ENCODE assay signal across 8 cellular contexts in genomic region chr12:57458665-57459054, GRCh38. TPM values are rescaled to one million over a fixed set of nuclear protein-coding genes. Genes with fewer than 3 reads are reported as not detected.
DNase-seq lines count a peak whose midpoint lies in the region; ATAC-seq and TF ChIP-seq lines count a peak whose summit lies in the region.

No MANE protein-coding gene starts in this region.

- H3K27me3 ChIP-seq in adrenal gland (no peaks in the 10 kb centered on the region), left lung (peaks cover 3 to 51% of the 10 kb centered on the region in 2 donors), thoracic aorta (replicated peaks; ENCODE audit: insufficient read depth) (no peaks in the 10 kb centered on the region)

- CTCF ChIA-PET in activated CD8-positive, alpha-beta memory T cell treated with anti-CD3 and anti-CD28 coated beads, Interleukin-2, amount 10 ng/mL, durations not matched to agents 7 days and 5 days (lab: Charles Lee), result interaction anchor here (0.6 to 15.0 kb wide), 58 partner anchors 8 to 365 kb away, joined by 3 to 193 read pairs (median 5); partner anchors contain the start of genes ARHGAP9, B4GALNT1, DCTN2 and DDIT3

- H3K36me3 ChIP-seq in adrenal gland (replicated peaks in 1 of 2) (no peaks in the 10 kb centered on the region), left lung (no peaks in the 10 kb centered on the region), thoracic aorta (no peaks in the 10 kb centered on the region)

- H3K9me3 ChIP-seq in adrenal gland (replicated peaks in 1 of 3) (no peaks in the 10 kb centered on the region), left lung (no peaks in the 10 kb centered on the region), thoracic aorta (no peaks in the 10 kb centered on the region)

- H3K36me3 Mint-ChIP-seq in activated CD8-positive, alpha-beta memory T cell treated with anti-CD3 and anti-CD28 coated beads, Interleukin-2, amount 10 ng/mL, durations not matched to agents 7 days and 5 days, result no peaks in the 10 kb centered on the region

- H3K4me3 Mint-ChIP-seq in activated CD8-positive, alpha-beta memory T cell treated with anti-CD3 and anti-CD28 coated beads, Interleukin-2, amount 10 ng/mL, durations not matched to agents 7 days and 5 days, result peak overlapping the region; percentile 94

- ATAC-seq in activated CD8-positive, alpha-beta memory T cell treated with anti-CD3 and anti-CD28 coated beads, Interleukin-2, amount 10 ng/mL, durations not matched to agents 7 days and 5 days, result no peak
- no peak for ATAC-seq in left lung
- ATAC-seq in thoracic aorta (ENCODE audit: insufficient number of reproducible peaks, low FRiP score, low read depth), result no peak
- ATAC-seq in GM19023 (IDR thresholded peaks at IDR 0.05; ENCODE audit: unreplicated experiment), result no peak
- ATAC-seq in HG03039 (IDR thresholded peaks at IDR 0.05; ENCODE audit: unreplicated experiment), result no peak

- TF ChIP-seq POLR2A in adrenal gland (IDR thresholded peaks at IDR 0.05), result no peak

- H3K4me3 ChIP-seq in adrenal gland, result peak overlapping the region in 2 of 4 donors; percentile 55 to 90
- H3K4me3 ChIP-seq in left lung, result peak overlapping the region; percentile 68 to 69
- H3K4me3 ChIP-seq in thoracic aorta, result peak overlapping the region; percentile 71

- TF ChIP-seq CTCF in adrenal gland (IDR thresholded peaks at IDR 0.05) (no peak), left lung (IDR thresholded peaks at IDR 0.05) (no peak), thoracic aorta (IDR thresholded peaks at IDR 0.05) (no peak)

- WGBS in adrenal gland, 4 donors, result 22 to 33% (median 25%) methylated on average over 3 of the region's 3 CpGs

- H3K27ac ChIP-seq in adrenal gland (peak overlapping the region; percentile 31 to 84 (median 51)), left lung (peak overlapping the region; percentile 73 to 87), thoracic aorta (peak overlapping the region; percentile 43 to 64)

- DNase-seq in activated CD8-positive, alpha-beta memory T cell treated with anti-CD3 and anti-CD28 coated beads, Interleukin-2, amount 10 ng/mL, durations not matched to agents 7 days and 5 days, result no peak
- DNase-seq in activated CD8-positive, alpha-beta memory T cell treated with anti-CD3 and anti-CD28 coated beads, Interleukin-2, amount 50 U/mL, for 48 hours, result no peak
- DNase-seq in adrenal gland, result no peak
- no peak for DNase-seq in left lung
- DNase-seq in thoracic aorta (ENCODE audit: low spot score), result no peak
- DNase-seq in COLO668 (lab: John Stamatoyannopoulos, UW; ENCODE audit: unreplicated experiment), result no peak

- peak overlapping the region; percentile 94 for H3K27ac Mint-ChIP-seq in activated CD8-positive, alpha-beta memory T cell treated with anti-CD3 and anti-CD28 coated beads, Interleukin-2, amount 10 ng/mL, durations not matched to agents 7 days and 5 days

- peaks cover 18% of the 10 kb centered on the region for H3K27me3 Mint-ChIP-seq in activated CD8-positive, alpha-beta memory T cell treated with anti-CD3 and anti-CD28 coated beads, Interleukin-2, amount 10 ng/mL, durations not matched to agents 7 days and 5 days

- H3K9me3 Mint-ChIP-seq in activated CD8-positive, alpha-beta memory T cell treated with anti-CD3 and anti-CD28 coated beads, Interleukin-2, amount 10 ng/mL, durations not matched to agents 7 days and 5 days (ENCODE audit: low read depth), result no peaks in the 10 kb centered on the region

- H3K4me1 Mint-ChIP-seq in activated CD8-positive, alpha-beta memory T cell treated with anti-CD3 and anti-CD28 coated beads, Interleukin-2, amount 10 ng/mL, durations not matched to agents 7 days and 5 days, result peaks cover 45% of the 10 kb centered on the region

- intact Hi-C loops in adrenal gland (cut with DNase I) (no loop called here), left lung (cut with DNase I) (loop anchor here in 1 of 2 donors (10.0 kb wide), 1 partner anchor 194 kb away; no protein-coding TSS in a partner anchor)

- peaks cover 16 to 29% of the 10 kb centered on the region in 2 donors for H3K4me1 ChIP-seq in adrenal gland (replicated peaks in 1 of 2)
- H3K4me1 ChIP-seq in left lung, result peaks cover 6 to 45% of the 10 kb centered on the region in 2 donors
- H3K4me1 ChIP-seq in thoracic aorta (ENCODE audit: control insufficient read depth in 1 of 2, low read depth in 2 of 2), result peaks cover 12 to 18% of the 10 kb centered on the region in 2 donors

RNA-seq across cellular contexts. Expression of gene GLI1, which starts 0.9 kb away (rescaled TPM):
- total RNA-seq in activated CD8-positive, alpha-beta memory T cell treated with anti-CD3 and anti-CD28 coated beads, Interleukin-2, amount 10 ng/mL, durations not matched to agents 7 days and 5 days, result under 1 TPM; 0.52 to 0.53 TPM
- total RNA-seq in adrenal gland (1 to 10 TPM in 4 of 8 donors, under 1 TPM in 4; 0.30 to 2.8 (median 0.92) TPM), left lung (1 to 10 TPM; 1.9 to 7.2 TPM), thoracic aorta (10 to 100 TPM in 1 of 2 donors, 1 to 10 TPM in 1; 1.7 to 13.0 TPM)
- polyA plus RNA-seq in adrenal gland, result 1 to 10 TPM in 2 of 3 donors, under 1 TPM in 1; 0.44 to 7.2 (median 4.4) TPM

RNA-seq across cellular contexts. Expression of gene INHBE, which starts 3.6 kb away (rescaled TPM):
- under 1 TPM in 1 of 2 experiments, not detected in 1; 0.35 TPM for total RNA-seq in activated CD8-positive, alpha-beta memory T cell treated with anti-CD3 and anti-CD28 coated beads, Interleukin-2, amount 10 ng/mL, durations not matched to agents 7 days and 5 days
- total RNA-seq in adrenal gland (not detected), left lung (under 1 TPM in 1 of 2 donors, not detected in 1; 0.52 TPM), thoracic aorta (not detected)
- polyA plus RNA-seq in adrenal gland, result not detected

RNA-seq across cellular contexts. Expression of gene ARHGAP9, which starts 21.0 kb away (rescaled TPM):
- 100 to 1,000 TPM; 234 to 363 TPM for total RNA-seq in activated CD8-positive, alpha-beta memory T cell treated with anti-CD3 and anti-CD28 coated beads, Interleukin-2, amount 10 ng/mL, durations not matched to agents 7 days and 5 days
- total RNA-seq in adrenal gland (10 to 100 TPM in 7 of 8 donors, 1 to 10 TPM in 1; 7.5 to 39.4 (median 16.8) TPM), left lung (100 to 1,000 TPM in 1 of 2 donors, 10 to 100 TPM in 1; 24.2 to 125 TPM), thoracic aorta (10 to 100 TPM; 32.0 to 32.5 TPM)
- polyA plus RNA-seq in adrenal gland, result 10 to 100 TPM in 2 of 3 donors, 1 to 10 TPM in 1; 4.1 to 46.4 (median 19.4) TPM

RNA-seq across cellular contexts. Expression of gene INHBC, which starts 24.1 kb away (rescaled TPM):
- not detected for total RNA-seq in activated CD8-positive, alpha-beta memory T cell treated with anti-CD3 and anti-CD28 coated beads, Interleukin-2, amount 10 ng/mL, durations not matched to agents 7 days and 5 days
- total RNA-seq in adrenal gland, result not detected
- polyA plus RNA-seq in adrenal gland, result not detected
- not detected for total RNA-seq in left lung
- total RNA-seq in thoracic aorta, result not detected

RNA-seq across cellular contexts. Expression of gene R3HDM2, which starts 27.8 kb away (rescaled TPM):
- total RNA-seq in activated CD8-positive, alpha-beta memory T cell treated with anti-CD3 and anti-CD28 coated beads, Interleukin-2, amount 10 ng/mL, durations not matched to agents 7 days and 5 days, result 10 to 100 TPM; 53.8 to 82.4 TPM
- total RNA-seq in adrenal gland, result 10 to 100 TPM; 27.7 to 91.9 (median 51.9) TPM
- 10 to 100 TPM; 21.9 to 33.8 (median 32.4) TPM for polyA plus RNA-seq in adrenal gland
- total RNA-seq in left lung, result 10 to 100 TPM; 52.4 to 62.5 TPM
- 10 to 100 TPM; 26.5 to 62.4 TPM for total RNA-seq in thoracic aorta
